In genomic region chr1:40257313-40257687, GRCh38 we compare ENCODE assay signal across 9 cellular contexts. TPM values are rescaled to one million over a fixed set of nuclear protein-coding genes. Genes with fewer than 3 reads are reported as not detected.
DNase-seq lines count a peak whose midpoint lies in the region; ATAC-seq and TF ChIP-seq lines count a peak whose summit lies in the region.
"Had no signal": no experiment of that assay in that cellular context is flagged by ENCODE, and none has a peak within 500 bp of the region (broad histone marks: within the 10 kb centered on the region; RNA-seq: fewer than 3 reads in every experiment).

No MANE protein-coding gene starts in this region.

- peak; percentile 5 for ATAC-seq in HG02588 (IDR thresholded peaks at IDR 0.05; ENCODE audit: unreplicated experiment)
- no peak for ATAC-seq in HG02678 (IDR thresholded peaks at IDR 0.05; ENCODE audit: unreplicated experiment)
- ATAC-seq in HG02610 (IDR thresholded peaks at IDR 0.05; ENCODE audit: unreplicated experiment) = no peak

- H3K4me1 Mint-ChIP-seq in neural crest cell = peaks cover 20% of the 10 kb centered on the region

- H3K9me3 Mint-ChIP-seq in neural crest cell = no peaks in the 10 kb centered on the region

- H3K27ac Mint-ChIP-seq in neural crest cell (ENCODE audit: unreplicated experiment) = peak overlapping the region; percentile 99

- H3K4me3 ChIP-seq in epithelial cell of proximal tubule (ENCODE audit: low read depth, low read length) = peak overlapping the region; percentile 98

- peak; percentile 81 for DNase-seq in NCI-H2171 treated with DMSO at 0.1 percent for 48 hours (lab: John Stamatoyannopoulos, UW)
- DNase-seq in NCI-H2171 (lab: John Stamatoyannopoulos, UW) = no peak
- peak; percentile 23 to 25 for DNase-seq in SHP77 (lab: John Stamatoyannopoulos, UW)
- no peak for DNase-seq in epithelial cell of proximal tubule (ENCODE audit: low read depth)
- DNase-seq in neural crest cell (ENCODE audit: low read depth, low spot score) = no peak

- H3K36me3 Mint-ChIP-seq in neural crest cell (ENCODE audit: low read depth) = peaks cover 5% of the 10 kb centered on the region

- no peaks in the 10 kb centered on the region for H3K27me3 Mint-ChIP-seq in neural crest cell (ENCODE audit: low read depth)

- TF ChIP-seq CTCF in epithelial cell of proximal tubule (conservative IDR thresholded peaks at IDR 0.05; ENCODE audit: low read depth, low read length) (no peak), neural crest cell (conservative IDR thresholded peaks at IDR 0.05) (no peak)

- peak overlapping the region; percentile 96 for H3K4me3 Mint-ChIP-seq in neural crest cell

RNA-seq across cellular contexts. Expression of gene ZMPSTE24, which starts 0.7 kb away (rescaled TPM):
- total RNA-seq in epithelial cell of proximal tubule (28.1 and 49.6 TPM in 2 replicates), neural crest cell (34.7 and 35.6 TPM in 2 replicates)

RNA-seq across cellular contexts. Expression of gene TMCO2, which starts 9.6 kb away (rescaled TPM):
- not detected in 2 replicates for total RNA-seq in epithelial cell of proximal tubule
- total RNA-seq in neural crest cell = not detected in 2 replicates
- total RNA-seq: Daoy had no signal

RNA-seq across cellular contexts. Expression of gene COL9A2, which starts 59.8 kb away (rescaled TPM):
- total RNA-seq in epithelial cell of proximal tubule (4.6 and 6.7 TPM in 2 replicates), neural crest cell (9.0 and 10.2 TPM in 2 replicates)

Comparison
In these comparisons a context has a peak if more than half of its experiments do, and no peak if none do; other contexts are left out.
1. DNase-seq: peak in NCI-H2171 treated with DMSO at 0.1 percent for 48 hours (single experiment) and SHP77 (2 of 2); none in NCI-H2171 (single experiment), epithelial cell of proximal tubule (single experiment) and neural crest cell (single experiment).